1 cellular context compared by ENCODE assay signal in genomic region chr1:25430073-25430665, GRCh38.
TF ChIP-seq lines count a peak whose summit lies in the region.

No MANE protein-coding gene starts in this region.

TF ChIP-seq in H1, 55 proteins besides CTCF, POLR2A, EP300 and RAD21 (continued from another document):
- TF ChIP-seq ATF2 (IDR thresholded peaks at IDR 0.05; ENCODE audit: low read length) = peak; percentile 64; the same call in 1 of the 2 replicates
- no peak for TF ChIP-seq CEBPB (IDR thresholded peaks at IDR 0.05; ENCODE audit: low read depth, low read length)
- peak; percentile 97 for TF ChIP-seq KDM4A (IDR thresholded peaks at IDR 0.05; ENCODE audit: low read depth, low read length, severe bottlenecking)
- peak; percentile 46 for TF ChIP-seq ASH2L (IDR thresholded peaks at IDR 0.05; ENCODE audit: low read length)
- TF ChIP-seq TBP (IDR thresholded peaks at IDR 0.05; ENCODE audit: low read depth, low read length) = peak; percentile 53
- TF ChIP-seq SRF (IDR thresholded peaks at IDR 0.05; ENCODE audit: low read depth, low read length) = no peak
- no peak for TF ChIP-seq ZNF274 (IDR thresholded peaks at IDR 0.05; ENCODE audit: borderline replicate concordance, extremely low read depth, low read length)
- no peak for TF ChIP-seq GABPA (IDR thresholded peaks at IDR 0.05; ENCODE audit: borderline replicate concordance, insufficient read depth, low read length)
- TF ChIP-seq MAFK (IDR thresholded peaks at IDR 0.05; ENCODE audit: low read depth, low read length) = no peak
- no peak for TF ChIP-seq CHD7 (IDR thresholded peaks at IDR 0.05; ENCODE audit: insufficient replicate concordance, low read length)
- TF ChIP-seq TCF12 (IDR thresholded peaks at IDR 0.05; ENCODE audit: low read depth, low read length) = no peak
- TF ChIP-seq CHD1 (IDR thresholded peaks at IDR 0.05; ENCODE audit: low read depth, low read length) = no peak
- TF ChIP-seq RFX5 (IDR thresholded peaks at IDR 0.05; ENCODE audit: borderline replicate concordance, low read depth, low read length) = no peak
- TF ChIP-seq NANOG (IDR thresholded peaks at IDR 0.05; ENCODE audit: insufficient read depth, low read depth, low read length, poor library complexity, severe bottlenecking) = no peak
- TF ChIP-seq RBBP5 (IDR thresholded peaks at IDR 0.05; ENCODE audit: borderline replicate concordance, low read depth, low read length) = peak; percentile 67; the same call in 1 of the 2 replicates
- TF ChIP-seq RNF2 (IDR thresholded peaks at IDR 0.05; ENCODE audit: borderline replicate concordance, low read depth, low read length, missing control alignments, poor library complexity, severe bottlenecking) = no peak
- TF ChIP-seq KDM1A (IDR thresholded peaks at IDR 0.05; ENCODE audit: borderline replicate concordance, low read length) = peak; percentile 26; the same call in 1 of the 2 replicates
- TF ChIP-seq EZH2 (IDR thresholded peaks at IDR 0.05; ENCODE audit: low read depth, low read length, severe bottlenecking) = no peak
- no peak for TF ChIP-seq SIX5 (IDR thresholded peaks at IDR 0.05; ENCODE audit: low read depth, low read length)
- peak; percentile 69; the same call in 1 of the 2 replicates for TF ChIP-seq PHF8 (conservative IDR thresholded peaks at IDR 0.05; ENCODE audit: low read depth, low read length)
- TF ChIP-seq CBX5 (IDR thresholded peaks at IDR 0.05; ENCODE audit: low read depth, low read length) = no peak
- TF ChIP-seq SAP30 (IDR thresholded peaks at IDR 0.05; ENCODE audit: insufficient read depth, insufficient replicate concordance, low read length) = peak; percentile 87
- TF ChIP-seq SUZ12 (IDR thresholded peaks at IDR 0.05; ENCODE audit: low read length) = no peak
- TF ChIP-seq USF2 (IDR thresholded peaks at IDR 0.05; ENCODE audit: low read length) = no peak
- no peak for TF ChIP-seq POU5F1 (IDR thresholded peaks at IDR 0.05; ENCODE audit: low read depth, low read length)
- TF ChIP-seq TAF7 (optimal IDR thresholded peaks at IDR 0.05; ENCODE audit: borderline replicate concordance, low read depth, low read length) = peak; percentile 55
- no peak for TF ChIP-seq SP2 (IDR thresholded peaks at IDR 0.05; ENCODE audit: low read length)
- no peak for TF ChIP-seq HDAC6 (IDR thresholded peaks at IDR 0.05; ENCODE audit: low read depth, low read length)
- peak; percentile 81 for TF ChIP-seq CREB1 (IDR thresholded peaks at IDR 0.05)
- TF ChIP-seq BRCA1 (IDR thresholded peaks at IDR 0.05; ENCODE audit: low read depth, low read length) = no peak
- no peak for TF ChIP-seq TEAD4 (IDR thresholded peaks at IDR 0.05; ENCODE audit: low read depth, low read length)
- no peak for TF ChIP-seq RXRA (IDR thresholded peaks at IDR 0.05; ENCODE audit: insufficient read depth, low read depth, low read length)
- TF ChIP-seq GTF2F1 (IDR thresholded peaks at IDR 0.05; ENCODE audit: borderline replicate concordance, low read depth, low read length) = no peak
- no peak for TF ChIP-seq JUN (IDR thresholded peaks at IDR 0.05; ENCODE audit: low read depth, low read length)
- TF ChIP-seq SP1 (IDR thresholded peaks at IDR 0.05; ENCODE audit: low read depth, low read length) = no peak
- no peak for TF ChIP-seq EGR1 (IDR thresholded peaks at IDR 0.05; ENCODE audit: borderline replicate concordance, low read depth, low read length)
- TF ChIP-seq BCL11A (IDR thresholded peaks at IDR 0.05; ENCODE audit: low read depth in 2 of 2, low read length in 2 of 2) = no peak
- TF ChIP-seq SIN3A (conservative IDR thresholded peaks at IDR 0.05 in 1 of 2, IDR thresholded peaks at IDR 0.05 in 1 of 2; ENCODE audit: low read depth in 1 of 2, low read length in 2 of 2) = peak; percentile 57 to 92; a peak in 2 of 4 replicates
- TF ChIP-seq E2F6 (IDR thresholded peaks at IDR 0.05) = 0 out of 2 replicates have a peak, but pooled peaks have one; percentile 27
- TF ChIP-seq FOSL1 (IDR thresholded peaks at IDR 0.05; ENCODE audit: insufficient read depth, low read depth, low read length) = no peak
- TF ChIP-seq JUND (IDR thresholded peaks at IDR 0.05; ENCODE audit: low read length) = no peak
- TF ChIP-seq POLR2AphosphoS5 (IDR thresholded peaks at IDR 0.05; ENCODE audit: low read depth, low read length) = peak; percentile 49
- TF ChIP-seq HDAC2 (IDR thresholded peaks at IDR 0.05; ENCODE audit: borderline replicate concordance in 1 of 2, low read depth in 2 of 2, low read length in 2 of 2) = peak in 1 of 2 experiments; percentile 62; a peak in 1 of 4 replicates
- no peak for TF ChIP-seq CBX8 (IDR thresholded peaks at IDR 0.05; ENCODE audit: borderline replicate concordance, low read depth, low read length)
